In the genomic region with DNA sequence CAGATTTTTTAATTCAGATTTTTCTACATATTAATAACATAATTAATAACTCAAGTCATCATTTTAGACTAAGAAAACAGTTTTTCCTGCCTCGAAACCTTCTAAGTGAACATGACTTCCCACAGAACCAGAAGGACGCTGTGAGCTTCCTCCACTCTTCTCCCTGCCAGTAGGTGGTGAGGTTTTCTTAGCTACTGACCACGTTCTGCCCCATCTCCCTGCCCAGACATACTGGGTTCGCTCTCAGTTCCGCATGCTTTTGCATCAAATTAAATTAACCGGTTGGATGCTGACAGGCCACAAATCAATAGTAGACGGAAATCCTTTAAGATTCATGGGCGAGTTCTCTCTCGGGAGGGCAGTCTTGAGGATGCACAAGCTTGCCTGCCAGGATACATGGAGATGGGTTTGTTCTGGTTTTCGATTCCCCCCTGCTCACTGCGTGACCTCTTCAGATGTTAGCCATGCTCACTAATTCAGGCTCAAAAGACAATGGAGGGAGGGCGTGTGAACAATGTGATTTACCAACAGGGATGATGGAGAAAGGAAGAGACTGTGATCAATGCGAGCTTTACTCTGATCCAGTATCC, we compare ENCODE assay signal across 9 cellular contexts.
DNase-seq lines count a peak whose midpoint lies in the region; ATAC-seq and TF ChIP-seq lines count a peak whose summit lies in the region.
"Had no signal": no experiment of that assay in that cellular context is flagged by ENCODE, and none has a peak within 500 bp of the region (broad histone marks: within the 10 kb centered on the region; RNA-seq: fewer than 3 reads in every experiment).

No MANE protein-coding gene starts in this region.

- H3K27ac ChIP-seq in neural progenitor cell (no peak overlapping the region), colonic mucosa (no peak overlapping the region)
- H3K27ac ChIP-seq: tibial artery had no signal

- no peak overlapping the region for H3K27ac Mint-ChIP-seq in neural progenitor cell

- H3K9me3 ChIP-seq in neural progenitor cell (ENCODE audit: low read depth), result no peaks in the 10 kb centered on the region
- no peaks in the 10 kb centered on the region for H3K9me3 ChIP-seq in colonic mucosa
- H3K9me3 ChIP-seq: tibial artery had no signal

- no peaks in the 10 kb centered on the region for H3K79me2 ChIP-seq in neural progenitor cell (ENCODE audit: low read depth)

- no peak overlapping the region for H3K4me2 ChIP-seq in neural progenitor cell

- no peaks in the 10 kb centered on the region for H3K27me3 ChIP-seq in neural progenitor cell
- no peaks in the 10 kb centered on the region for H3K27me3 ChIP-seq in colonic mucosa
- H3K27me3 ChIP-seq: tibial artery had no signal

- DNase-seq in GM12865 (ENCODE audit: low read depth), result peak; percentile 35
- peak; percentile 43 for DNase-seq in cerebellar cortex (ENCODE audit: low spot score)
- DNase-seq in neural progenitor cell (ENCODE audit: low spot score), result peak; percentile 21
- DNase-seq in NCI-H2227 treated with DMSO at 0.1 percent for 48 hours (lab: John Stamatoyannopoulos, UW), result no peak
- no peak for DNase-seq in colonic mucosa
- DNase-seq: tibial artery had no signal

- no peaks in the 10 kb centered on the region for H3K4me1 ChIP-seq in neural progenitor cell
- no peaks in the 10 kb centered on the region for H3K4me1 ChIP-seq in colonic mucosa
- H3K4me1 ChIP-seq: tibial artery had no signal

- H2AFZ ChIP-seq in neural progenitor cell (replicated peaks), result no peak overlapping the region

- no peaks in the 10 kb centered on the region for H3F3A ChIP-seq in neural progenitor cell (ENCODE audit: low read depth)

- no peaks in the 10 kb centered on the region for H3K9me3 Mint-ChIP-seq in neural progenitor cell

- ATAC-seq in HG03457 (IDR thresholded peaks at IDR 0.05; ENCODE audit: unreplicated experiment) (peak; percentile 74), GM19351 (IDR thresholded peaks at IDR 0.05; ENCODE audit: unreplicated experiment) (no peak), HG03097 (IDR thresholded peaks at IDR 0.05; ENCODE audit: low FRiP score, unreplicated experiment) (no peak)

- no peak overlapping the region for H3K4me3 Mint-ChIP-seq in neural progenitor cell

- H3K36me3 ChIP-seq in neural progenitor cell (no peaks in the 10 kb centered on the region), colonic mucosa (no peaks in the 10 kb centered on the region)
- H3K36me3 ChIP-seq: tibial artery had no signal

- H3K4me3 ChIP-seq in GM12865 (ENCODE audit: low read depth, low read length), result no peak overlapping the region
- no peak overlapping the region for H3K4me3 ChIP-seq in neural progenitor cell
- no peak overlapping the region for H3K4me3 ChIP-seq in colonic mucosa
- H3K4me3 ChIP-seq: tibial artery had no signal

- H3K9ac ChIP-seq in neural progenitor cell (no peak overlapping the region), colonic mucosa (ENCODE audit: low read depth in 2 of 2, low read length in 2 of 2) (no peak overlapping the region)

- intact Hi-C loops in colonic mucosa (cut with DNase I), result no loop called here

- no peaks in the 10 kb centered on the region for H3K36me3 Mint-ChIP-seq in neural progenitor cell

- peaks cover 3% of the 10 kb centered on the region for H3K27me3 Mint-ChIP-seq in neural progenitor cell (ENCODE audit: insufficient read depth, low read depth)

- peaks cover 12% of the 10 kb centered on the region for H3K4me1 Mint-ChIP-seq in neural progenitor cell

- TF ChIP-seq CTCF in GM12865 (IDR thresholded peaks at IDR 0.05; ENCODE audit: insufficient read depth, low read depth, low read length, missing control alignments) (peak; percentile 28), neural progenitor cell (IDR thresholded peaks at IDR 0.05) (peak; percentile 16), colonic mucosa (IDR thresholded peaks at IDR 0.05) (no peak)

- no peaks in the 10 kb centered on the region for H4K20me1 ChIP-seq in neural progenitor cell (ENCODE audit: low read depth)

Comparison
In these comparisons a context has a peak if more than half of its experiments do, and no peak if none do; other contexts are left out.
1. DNase-seq: peak in GM12865 (single experiment), cerebellar cortex (single experiment) and neural progenitor cell (single experiment); none in NCI-H2227 treated with DMSO at 0.1 percent for 48 hours (single experiment) and colonic mucosa (single experiment).